1 cellular context compared by ENCODE assay signal in the genomic region with DNA sequence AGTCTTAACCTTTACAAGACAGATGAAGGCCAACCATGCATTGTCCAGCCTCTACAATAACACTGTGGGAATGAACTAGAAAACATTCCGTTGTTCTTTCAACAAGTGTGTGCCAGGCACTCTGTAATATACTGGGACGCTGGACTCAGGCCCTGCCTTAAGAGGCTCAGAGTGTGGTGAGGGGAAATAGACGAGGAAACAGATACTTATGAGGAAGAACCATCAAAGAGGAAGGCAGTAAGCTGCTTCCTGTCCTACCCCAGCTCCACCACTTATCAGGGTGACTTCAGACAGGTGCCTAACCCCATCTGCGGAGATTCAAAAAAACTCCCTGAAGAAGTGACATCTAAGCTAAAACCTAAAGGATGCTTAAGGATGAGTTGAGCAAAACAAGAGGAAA.
TF ChIP-seq lines count a peak whose summit lies in the region.

No MANE protein-coding gene starts in this region.

TF ChIP-seq in H1, 55 proteins besides CTCF, POLR2A, EP300 and RAD21:
- TF ChIP-seq BCL11A (IDR thresholded peaks at IDR 0.05; ENCODE audit: low read depth in 2 of 2, low read length in 2 of 2) (no peak), RBBP5 (IDR thresholded peaks at IDR 0.05; ENCODE audit: borderline replicate concordance, low read depth, low read length) (no peak), SP2 (IDR thresholded peaks at IDR 0.05; ENCODE audit: low read length) (no peak), RFX5 (IDR thresholded peaks at IDR 0.05; ENCODE audit: borderline replicate concordance, low read depth, low read length) (no peak), GTF2F1 (IDR thresholded peaks at IDR 0.05; ENCODE audit: borderline replicate concordance, low read depth, low read length) (no peak), CBX5 (IDR thresholded peaks at IDR 0.05; ENCODE audit: low read depth, low read length) (no peak), YY1 (IDR thresholded peaks at IDR 0.05; ENCODE audit: low read depth, low read length) (no peak), BRCA1 (IDR thresholded peaks at IDR 0.05; ENCODE audit: low read depth, low read length) (no peak), ZNF274 (IDR thresholded peaks at IDR 0.05; ENCODE audit: borderline replicate concordance, extremely low read depth, low read length) (no peak)
- TF ChIP-seq, protein P1, sequence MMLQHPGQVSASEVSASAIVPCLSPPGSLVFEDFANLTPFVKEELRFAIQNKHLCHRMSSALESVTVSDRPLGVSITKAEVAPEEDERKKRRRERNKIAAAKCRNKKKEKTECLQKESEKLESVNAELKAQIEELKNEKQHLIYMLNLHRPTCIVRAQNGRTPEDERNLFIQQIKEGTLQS (IDR thresholded peaks at IDR 0.05; ENCODE audit: insufficient read depth, low read depth, low read length), result no peak
